14 cellular contexts compared by ENCODE assay signal in the genomic region with DNA sequence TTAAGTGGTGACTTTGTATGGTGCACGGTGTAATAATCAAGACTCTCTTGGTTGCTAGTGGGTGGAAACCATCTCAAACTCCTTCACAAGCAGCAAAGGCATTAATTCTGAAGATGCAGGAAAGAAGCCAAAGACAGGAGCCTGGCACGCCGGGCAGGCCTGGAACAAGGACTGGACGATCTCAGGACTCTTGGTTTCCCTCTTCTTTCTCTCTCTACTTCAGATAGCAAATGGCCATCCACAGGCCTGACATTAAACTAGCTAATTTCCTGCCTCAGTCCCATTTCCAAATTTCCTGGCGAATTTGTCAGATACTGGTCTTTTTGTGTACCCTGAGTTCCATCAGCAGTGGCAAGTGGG. TPM values are rescaled to one million over a fixed set of nuclear protein-coding genes. Genes with fewer than 3 reads are reported as not detected.
DNase-seq lines count a peak whose midpoint lies in the region; ATAC-seq, FAIRE-seq and TF ChIP-seq lines count a peak whose summit lies in the region.
"Had no signal": no experiment of that assay in that cellular context is flagged by ENCODE, and none has a peak within 500 bp of the region (broad histone marks: within the 10 kb centered on the region; RNA-seq: fewer than 3 reads in every experiment).

No MANE protein-coding gene starts in this region.

- no peak overlapping the region for H3K18ac ChIP-seq in mesenchymal stem cell (ENCODE audit: low read depth in 1 of 2, low read length in 2 of 2)

- H3K27ac ChIP-seq in transverse colon (peak overlapping the region; percentile 64 to 81 (median 76)), mesenchymal stem cell (ENCODE audit: low read length, poor library complexity, severe bottlenecking) (no peak overlapping the region)
- H3K27ac ChIP-seq: KMS-11, prostate gland had no signal

- H2AFZ ChIP-seq in mesenchymal stem cell (ENCODE audit: low read depth, low read length) = no peak overlapping the region

- WGBS in transverse colon (ENCODE audit: low coverage in 1 of 2), 2 donors = 66 to 80% methylated on average over 4 to 5 of the region's 5 CpGs
- WGBS in mesenchymal stem cell = 87% methylated on average over 5 of the region's 5 CpGs

- no peak for ATAC-seq in activated naive CD8-positive, alpha-beta T cell treated with anti-CD3 and anti-CD28 coated beads, Interleukin-2, amount 50 U/mL, for 24 hours
- ATAC-seq in activated T-helper 17 cell treated with anti-CD3 and anti-CD28 coated beads, Interleukin-2, amount 50 U/mL, for 72 hours (replicated peaks) = no peak
- no peak for ATAC-seq in GM21723 (IDR thresholded peaks at IDR 0.05; ENCODE audit: unreplicated experiment)

- FAIRE-seq in GM12892 (lab: Jason Lieb, UNC) = no peak
- FAIRE-seq: astrocyte had no signal

- no peaks in the 10 kb centered on the region for H3K79me1 ChIP-seq in mesenchymal stem cell (replicated peaks; ENCODE audit: low read length, poor library complexity, severe bottlenecking)

- H3K9me3 ChIP-seq in transverse colon (no peaks in the 10 kb centered on the region), mesenchymal stem cell (ENCODE audit: control insufficient read depth, low read length) (no peaks in the 10 kb centered on the region)
- H3K9me3 ChIP-seq: prostate gland had no signal

- H3K36me3 ChIP-seq in transverse colon (no peaks in the 10 kb centered on the region), mesenchymal stem cell (ENCODE audit: control insufficient read depth in 1 of 2, insufficient read depth in 2 of 2, low read depth in 1 of 2, low read length in 2 of 2) (no peaks in the 10 kb centered on the region)
- H3K36me3 ChIP-seq: prostate gland had no signal

- peaks cover 7% of the 10 kb centered on the region for H3K27me3 Mint-ChIP-seq in activated naive CD8-positive, alpha-beta T cell
- peaks cover 4% of the 10 kb centered on the region for H3K27me3 Mint-ChIP-seq in activated naive CD8-positive, alpha-beta T cell treated with anti-CD3 and anti-CD28 coated beads, Interleukin-2, amount 50 U/mL, for 24 hours
- H3K27me3 Mint-ChIP-seq in activated T-helper 17 cell treated with anti-CD3 and anti-CD28 coated beads, Interleukin-2, amount 50 U/mL, for 72 hours = peaks cover 24% of the 10 kb centered on the region
- peaks cover 0 to 10% (median 7%) of the 10 kb centered on the region in 3 donors for H3K27me3 Mint-ChIP-seq in immature natural killer cell (ENCODE audit: low read depth in 3 of 3)
- H3K27me3 Mint-ChIP-seq: activated CD4-positive, alpha-beta T cell treated with anti-CD3 and anti-CD28 coated beads for 36 hours had no signal

- no peak overlapping the region for H2AK5ac ChIP-seq in mesenchymal stem cell (ENCODE audit: low read length, severe bottlenecking)

- H3K36me3 Mint-ChIP-seq in activated naive CD8-positive, alpha-beta T cell = no peaks in the 10 kb centered on the region
- H3K36me3 Mint-ChIP-seq in activated naive CD8-positive, alpha-beta T cell treated with anti-CD3 and anti-CD28 coated beads, Interleukin-2, amount 50 U/mL, for 24 hours (ENCODE audit: low read depth) = no peaks in the 10 kb centered on the region
- H3K36me3 Mint-ChIP-seq in activated T-helper 17 cell treated with anti-CD3 and anti-CD28 coated beads, Interleukin-2, amount 50 U/mL, for 72 hours (ENCODE audit: low read depth) = no peaks in the 10 kb centered on the region
- H3K36me3 Mint-ChIP-seq in immature natural killer cell = no peaks in the 10 kb centered on the region

- H3K14ac ChIP-seq in mesenchymal stem cell (ENCODE audit: low read length in 2 of 2) = no peak overlapping the region

- no peak overlapping the region for H3K4ac ChIP-seq in mesenchymal stem cell (ENCODE audit: low read depth in 1 of 2, low read length in 2 of 2)

- no peak overlapping the region for H4K8ac ChIP-seq in mesenchymal stem cell (ENCODE audit: low read length)

- peaks cover 0 to 22% (median 11%) of the 10 kb centered on the region in 4 donors for H3K4me1 ChIP-seq in transverse colon
- peaks cover 7% of the 10 kb centered on the region for H3K4me1 ChIP-seq in mesenchymal stem cell (ENCODE audit: control insufficient read depth, insufficient read depth, low read depth, low read length)
- H3K4me1 ChIP-seq: prostate gland had no signal

- H2BK5ac ChIP-seq in mesenchymal stem cell (ENCODE audit: low read depth, low read length, poor library complexity, severe bottlenecking) = no peak overlapping the region

- H3K27me3 ChIP-seq in transverse colon = no peaks in the 10 kb centered on the region
- H3K27me3 ChIP-seq in mesenchymal stem cell (ENCODE audit: control insufficient read depth in 1 of 2, insufficient read depth in 1 of 2, low read length in 2 of 2) = peaks cover 9 to 53% of the 10 kb centered on the region in 2 experiments

- intact Hi-C loops in transverse colon (cut with DNase I; ENCODE audit: low total_unique reads) = no loop called here

- no peak overlapping the region for H3K27ac Mint-ChIP-seq in activated naive CD8-positive, alpha-beta T cell
- no peak overlapping the region for H3K27ac Mint-ChIP-seq in activated naive CD8-positive, alpha-beta T cell treated with anti-CD3 and anti-CD28 coated beads, Interleukin-2, amount 50 U/mL, for 24 hours
- no peak overlapping the region for H3K27ac Mint-ChIP-seq in activated T-helper 17 cell treated with anti-CD3 and anti-CD28 coated beads, Interleukin-2, amount 50 U/mL, for 72 hours
- H3K27ac Mint-ChIP-seq in immature natural killer cell = peak overlapping the region in 2 of 6 donors; percentile 7 to 30
- H3K27ac Mint-ChIP-seq: activated CD4-positive, alpha-beta T cell treated with anti-CD3 and anti-CD28 coated beads for 36 hours had no signal

- H3K4me1 Mint-ChIP-seq in activated naive CD8-positive, alpha-beta T cell (ENCODE audit: low read depth) = peaks cover 5% of the 10 kb centered on the region
- peaks cover 4% of the 10 kb centered on the region for H3K4me1 Mint-ChIP-seq in activated naive CD8-positive, alpha-beta T cell treated with anti-CD3 and anti-CD28 coated beads, Interleukin-2, amount 50 U/mL, for 24 hours
- no peaks in the 10 kb centered on the region for H3K4me1 Mint-ChIP-seq in activated T-helper 17 cell treated with anti-CD3 and anti-CD28 coated beads, Interleukin-2, amount 50 U/mL, for 72 hours
- H3K4me1 Mint-ChIP-seq in immature natural killer cell = peaks cover 13 to 22% of the 10 kb centered on the region in 2 donors
- H3K4me1 Mint-ChIP-seq: activated CD4-positive, alpha-beta T cell treated with anti-CD3 and anti-CD28 coated beads for 36 hours had no signal

- no peak overlapping the region for H3K4me2 ChIP-seq in mesenchymal stem cell (ENCODE audit: low read length, poor library complexity, severe bottlenecking)
- H3K4me2 ChIP-seq: KMS-11 had no signal

- H3K4me3 ChIP-seq in transverse colon (no peak overlapping the region), mesenchymal stem cell (ENCODE audit: insufficient read depth in 1 of 2, low read depth in 1 of 2, low read length in 2 of 2) (no peak overlapping the region)

- peak overlapping the region; percentile 84 for H3K4me3 Mint-ChIP-seq in activated naive CD8-positive, alpha-beta T cell
- H3K4me3 Mint-ChIP-seq in activated naive CD8-positive, alpha-beta T cell treated with anti-CD3 and anti-CD28 coated beads, Interleukin-2, amount 50 U/mL, for 24 hours = no peak overlapping the region
- H3K4me3 Mint-ChIP-seq in activated T-helper 17 cell treated with anti-CD3 and anti-CD28 coated beads, Interleukin-2, amount 50 U/mL, for 72 hours = peak overlapping the region; percentile 80
- H3K4me3 Mint-ChIP-seq in immature natural killer cell = peak overlapping the region; percentile 86 to 94 (median 93)

- no peak for TF ChIP-seq EP300 in transverse colon (IDR thresholded peaks at IDR 0.05; ENCODE audit: low read depth)

- no peak overlapping the region for H2BK15ac ChIP-seq in mesenchymal stem cell (ENCODE audit: low read depth, poor library complexity, severe bottlenecking)

- no peak overlapping the region for H4K91ac ChIP-seq in mesenchymal stem cell (ENCODE audit: low read length)

- no peak overlapping the region for H2BK12ac ChIP-seq in mesenchymal stem cell (ENCODE audit: low read length in 2 of 2)

- TF ChIP-seq POLR2A in transverse colon (IDR thresholded peaks at IDR 0.05) (no peak), GM12892 (IDR thresholded peaks at IDR 0.05; ENCODE audit: low read depth, low read length) (no peak)

- in situ Hi-C loops in transverse colon (cut with MboI; ENCODE audit: low pct_ligation_motif_present in 1 of 4, low pct_unique_long_range_greater_than_20kb in 1 of 4, low sequenced_read_pairs in 3 of 4) = loop anchor here in 1 of 4 donors (5.0 kb wide), 1 partner anchor 55 kb away; no protein-coding TSS in a partner anchor

- no peaks in the 10 kb centered on the region for H3K9me3 Mint-ChIP-seq in activated naive CD8-positive, alpha-beta T cell (ENCODE audit: low read depth)
- no peaks in the 10 kb centered on the region for H3K9me3 Mint-ChIP-seq in activated naive CD8-positive, alpha-beta T cell treated with anti-CD3 and anti-CD28 coated beads, Interleukin-2, amount 50 U/mL, for 24 hours
- no peaks in the 10 kb centered on the region for H3K9me3 Mint-ChIP-seq in activated T-helper 17 cell treated with anti-CD3 and anti-CD28 coated beads, Interleukin-2, amount 50 U/mL, for 72 hours
- H3K9me3 Mint-ChIP-seq in immature natural killer cell = no peaks in the 10 kb centered on the region

- no peak for TF ChIP-seq CTCF in transverse colon (IDR thresholded peaks at IDR 0.05)

- no peak overlapping the region for H2BK120ac ChIP-seq in mesenchymal stem cell (ENCODE audit: low read depth, low read length)

- no peak overlapping the region for H3K23ac ChIP-seq in mesenchymal stem cell (ENCODE audit: low read length in 2 of 2)

- no peak for DNase-seq in activated naive CD8-positive, alpha-beta T cell treated with anti-CD3 and anti-CD28 coated beads, Interleukin-2, amount 50 U/mL, for 24 hours
- DNase-seq in immature natural killer cell = no peak
- no peak for DNase-seq in transverse colon
- DNase-seq in GM12892 (ENCODE audit: insufficient read length) = no peak
- no peak for DNase-seq in mesenchymal stem cell
- DNase-seq: SHP77 treated with DMSO at 0.1 percent for 48 hours, T1000 had no signal

- H3K9ac ChIP-seq in mesenchymal stem cell (ENCODE audit: low read length) = no peak overlapping the region
- H3K9ac ChIP-seq: KMS-11 had no signal

RNA-seq across cellular contexts. Expression of a gene that starts 28.2 kb away (rescaled TPM):
- total RNA-seq in activated T-helper 17 cell treated with anti-CD3 and anti-CD28 coated beads, Interleukin-2, amount 50 U/mL, for 72 hours = not detected
- polyA plus RNA-seq in immature natural killer cell = not detected
- under 1 TPM in 2 of 4 donors, not detected in 2; 0.16 to 0.41 TPM for total RNA-seq in transverse colon
- not detected for polyA plus RNA-seq in GM12892 (2012; ENCODE audit: missing spikeins)
- polyA plus RNA-seq in mesenchymal stem cell (2013, experiment 1 of 2) = 0.03 TPM
- not detected for polyA plus RNA-seq in mesenchymal stem cell (2013, experiment 2 of 2)
- total RNA-seq: activated CD4-positive, alpha-beta T cell treated with anti-CD3 and anti-CD28 coated beads for 36 hours had no signal

RNA-seq across cellular contexts. Expression of a gene that starts 31.9 kb away (rescaled TPM):
- total RNA-seq in activated T-helper 17 cell treated with anti-CD3 and anti-CD28 coated beads, Interleukin-2, amount 50 U/mL, for 72 hours = under 1 TPM; 0.26 to 0.58 TPM
- 10 to 100 TPM in 1 of 3 donors, 1 to 10 TPM in 2; 6.7 to 23.8 (median 7.7) TPM for polyA plus RNA-seq in immature natural killer cell
- total RNA-seq in transverse colon = 100 to 1,000 TPM in 3 of 4 donors, 10 to 100 TPM in 1; 87.4 to 568 (median 509) TPM
- not detected for polyA plus RNA-seq in GM12892 (2012; ENCODE audit: missing spikeins)
- not detected for polyA plus RNA-seq in mesenchymal stem cell (2013, experiment 1 of 2)
- polyA plus RNA-seq in mesenchymal stem cell (2013, experiment 2 of 2) = not detected
- total RNA-seq: prostate gland had no signal

Comparison
In these comparisons a context has a peak if more than half of its experiments do, and no peak if none do; other contexts are left out.
1. RNA of a gene that starts 31.9 kb away (total RNA-seq): 87.4 to 568 TPM in transverse colon; 0.26 to 0.58 TPM in activated T-helper 17 cell treated with anti-CD3 and anti-CD28 coated beads, Interleukin-2, amount 50 U/mL, for 72 hours; every median in the first group is over 10 times any median in the second.